In genomic region chr19:41548954-41549688, GRCh38 we compare ENCODE assay signal across 8 cellular contexts. TPM values are rescaled to one million over a fixed set of nuclear protein-coding genes. Genes with fewer than 3 reads are reported as not detected.
A peak's percentile ranks its signal among the peaks of the same experiment; 100 is the strongest.
DNase-seq lines count a peak whose midpoint lies in the region; ATAC-seq, FAIRE-seq and TF ChIP-seq lines count a peak whose summit lies in the region.

No MANE protein-coding gene starts in this region.

- H3K36me3 ChIP-seq in esophagus squamous epithelium (no peaks in the 10 kb centered on the region), testis (ENCODE audit: low read depth, missing control alignments) (no peaks in the 10 kb centered on the region)

- intact Hi-C loops in esophagus squamous epithelium (cut with DNase I) (no loop called here), testis (cut with DNase I; ENCODE audit: low total_unique reads) (no loop called here)

- ATAC-seq in HG03432 (IDR thresholded peaks at IDR 0.05; ENCODE audit: unreplicated experiment) (peak; percentile 51), HG03439 (IDR thresholded peaks at IDR 0.05; ENCODE audit: unreplicated experiment) (no peak)

- H3K4me1 ChIP-seq in esophagus squamous epithelium, result peaks cover 0 to 26% (median 0%) of the 10 kb centered on the region in 3 donors
- no peaks in the 10 kb centered on the region for H3K4me1 ChIP-seq in testis

- H3K4me3 ChIP-seq in esophagus squamous epithelium (peak overlapping the region in 3 of 4 donors; percentile 16 to 42 (median 31)), testis (no peak overlapping the region)

- TF ChIP-seq POLR2A in GM12891 (IDR thresholded peaks at IDR 0.05; ENCODE audit: low read depth, low read length), result peak; percentile 99
- peak in 3 of 4 donors; percentile 30 to 81 (median 44) for TF ChIP-seq POLR2A in esophagus squamous epithelium (IDR thresholded peaks at IDR 0.05)
- TF ChIP-seq POLR2A in testis (IDR thresholded peaks at IDR 0.05), result no peak

- peak; percentile 88 for FAIRE-seq in GM12891 (lab: Jason Lieb, UNC)

- peaks cover 0 to 45% (median 0%) of the 10 kb centered on the region in 4 donors for H3K27me3 ChIP-seq in esophagus squamous epithelium
- no peaks in the 10 kb centered on the region for H3K27me3 ChIP-seq in testis

- WGBS in esophagus squamous epithelium, 2 donors, result 15 to 18% methylated on average over 9 of the region's 9 CpGs
- WGBS in testis, 2 donors, result 45 to 48% methylated on average over 9 of the region's 9 CpGs

- peak overlapping the region; percentile 22 to 79 (median 53) for H3K27ac ChIP-seq in esophagus squamous epithelium
- H3K27ac ChIP-seq in testis, result peak overlapping the region in 1 of 2 donors; percentile 29

- H3K9me3 ChIP-seq in esophagus squamous epithelium, result no peaks in the 10 kb centered on the region
- H3K9me3 ChIP-seq in testis, result no peaks in the 10 kb centered on the region

- DNase-seq in GM12891 (ENCODE audit: insufficient read length, low spot score) (no peak), esophagus squamous epithelium (lab: John Stamatoyannopoulos, UW) (no peak), inferior parietal cortex (ENCODE audit: extremely low spot score) (no peak), testis (no peak)
- peak; percentile 82 for DNase-seq in activated CD4-positive, alpha-beta T cell treated with anti-CD3 and anti-CD28 coated beads for 48 hours
- DNase-seq in stimulated activated CD4-positive, alpha-beta T cell treated with anti-CD3 and anti-CD28 coated beads, Interleukin-4, amount 100 ng/mL, for 1 hour, result peak; percentile 52

- TF ChIP-seq CTCF in esophagus squamous epithelium (IDR thresholded peaks at IDR 0.05) (no peak), testis (IDR thresholded peaks at IDR 0.05) (no peak)

TF ChIP-seq in GM12891, 5 proteins besides CTCF, POLR2A, EP300 and RAD21:
- TF ChIP-seq SPI1 (IDR thresholded peaks at IDR 0.05; ENCODE audit: low read depth, low read length), result no peak
- no peak for TF ChIP-seq PAX5 (IDR thresholded peaks at IDR 0.05; ENCODE audit: insufficient read depth, low read length, severe bottlenecking)
- peak; percentile 87 for TF ChIP-seq TAF1 (IDR thresholded peaks at IDR 0.05; ENCODE audit: low read depth, low read length)
- TF ChIP-seq POLR2AphosphoS5 (IDR thresholded peaks at IDR 0.05; ENCODE audit: low read depth, low read length), result peak; percentile 99
- peak; percentile 78; the same call in 1 of the 2 replicates for TF ChIP-seq POU2F2 (IDR thresholded peaks at IDR 0.05; ENCODE audit: low read depth, low read length)

RNA-seq across cellular contexts. Expression of gene CEACAM21, which starts 26.8 kb away (rescaled TPM):
- polyA plus RNA-seq in GM12891 (2012; ENCODE audit: low read depth, missing spikeins), result 19.3 TPM
- total RNA-seq in esophagus squamous epithelium, result 1 to 10 TPM in 1 of 4 donors, under 1 TPM in 1, not detected in 2; 0.57 to 3.7 TPM
- total RNA-seq in testis, result 1 to 10 TPM in 1 of 2 donors, under 1 TPM in 1; 0.71 to 1.3 TPM
- polyA plus RNA-seq in testis (ENCODE audit: insufficient read depth, low read depth, low replicate concordance), result 3.6 TPM

Comparison
In these comparisons a context has a peak if more than half of its experiments do, and no peak if none do; other contexts are left out.
1. DNase-seq: peak in activated CD4-positive, alpha-beta T cell treated with anti-CD3 and anti-CD28 coated beads for 48 hours (single experiment) and stimulated activated CD4-positive, alpha-beta T cell treated with anti-CD3 and anti-CD28 coated beads, Interleukin-4, amount 100 ng/mL, for 1 hour (single experiment); none in GM12891 (single experiment), esophagus squamous epithelium (single experiment), inferior parietal cortex (single experiment) and testis (single experiment).
2. H3K4me3 ChIP-seq: peak in esophagus squamous epithelium (3 of 4); none in testis (0 of 2).